Comparison of ENCODE assay signal across 31 cellular contexts in genomic region chr19:45278087-45278486, GRCh38. TPM values are rescaled to one million over a fixed set of nuclear protein-coding genes. Genes with fewer than 3 reads are reported as not detected.
"Had no signal": no experiment of that assay in that cellular context is flagged by ENCODE, and none has a peak within 500 bp of the region (broad histone marks: within the 10 kb centered on the region; RNA-seq: fewer than 3 reads in every experiment).

No MANE protein-coding gene starts in this region.

- ATAC-seq: activated naive CD4-positive, alpha-beta T cell treated with anti-CD3 and anti-CD28 coated beads, Interleukin-2, amount 50 U/mL, for 72 hours; activated T-cell treated with anti-CD3 and anti-CD28 coated beads, Interleukin-2, amount 50 U/mL, for 72 hours; effector memory CD8-positive, alpha-beta T cell; foreskin keratinocyte; gastrocnemius medialis; heart left ventricle; WTC11 had no signal

- H3K27ac ChIP-seq: ascending aorta, brain microvascular endothelial cell, coronary artery, esophagus muscularis mucosa, foreskin keratinocyte, gastrocnemius medialis, heart left ventricle had no signal

- H3K9me3 ChIP-seq: ascending aorta, esophagus muscularis mucosa, gastrocnemius medialis, heart left ventricle had no signal

- DNase-seq: activated CD4-positive, alpha-beta memory T cell treated with anti-CD3 and anti-CD28 coated beads, Interleukin-2, amount 10 ng/mL, durations not matched to agents 7 days and 5 days; activated CD4-positive, alpha-beta T cell treated with anti-CD3 and anti-CD28 coated beads for 1 hour; activated CD4-positive, alpha-beta T cell treated with anti-CD3 and anti-CD28 coated beads for 4 hours; activated CD4-positive, alpha-beta T cell treated with anti-CD3 and anti-CD28 coated beads, Interleukin-2, amount 10 ng/mL, durations not matched to agents 7 days and 5 days; activated CD4-positive, alpha-beta T cell treated with anti-CD3 and anti-CD28 coated beads, Interleukin-2, amount 50 U/mL, for 4 hours; activated CD8-positive, alpha-beta memory T cell treated with anti-CD3 and anti-CD28 coated beads, Interleukin-2, amount 50 U/mL, for 48 hours; activated gamma-delta T cell; activated naive CD4-positive, alpha-beta T cell; activated naive CD4-positive, alpha-beta T cell treated with anti-CD3 and anti-CD28 coated beads, Interleukin-2, amount 10 ng/mL, durations not matched to agents 7 days and 5 days; activated naive CD8-positive, alpha-beta T cell treated with anti-CD3 and anti-CD28 coated beads, Interleukin-2, amount 10 ng/mL, durations not matched to agents 7 days and 5 days; activated T-cell treated with anti-CD3 and anti-CD28 coated beads for 4 hours; activated T-cell treated with anti-CD3 and anti-CD28 coated beads, Interleukin-2, amount 50 U/mL, for 24 hours; activated T-cell treated with anti-CD3 and anti-CD28 coated beads, Interleukin-2, amount 50 U/mL, for 72 hours; brain microvascular endothelial cell; dermis blood vessel endothelial cell; effector CD4-positive, alpha-beta T cell; effector memory CD8-positive, alpha-beta T cell; erythroblast; foreskin keratinocyte; gastrocnemius medialis; glutamatergic neuron; heart left ventricle; T-helper 2 cell had no signal

- H3K36me3 Mint-ChIP-seq: activated naive CD4-positive, alpha-beta T cell treated with anti-CD3 and anti-CD28 coated beads, Interleukin-2, amount 50 U/mL, for 72 hours had no signal

- H3K4me3 ChIP-seq: ascending aorta, coronary artery, esophagus muscularis mucosa, gastrocnemius medialis, heart left ventricle had no signal

- H3K27me3 Mint-ChIP-seq: activated CD4-positive, alpha-beta memory T cell treated with anti-CD3 and anti-CD28 coated beads, Interleukin-2, amount 10 ng/mL, durations not matched to agents 7 days and 5 days; activated CD4-positive, alpha-beta T cell treated with anti-CD3 and anti-CD28 coated beads, Interleukin-2, amount 10 ng/mL, durations not matched to agents 7 days and 5 days; activated naive CD4-positive, alpha-beta T cell treated with anti-CD3 and anti-CD28 coated beads, Interleukin-2, amount 10 ng/mL, durations not matched to agents 7 days and 5 days; activated naive CD8-positive, alpha-beta T cell treated with anti-CD3 and anti-CD28 coated beads, Interleukin-2, amount 10 ng/mL, durations not matched to agents 7 days and 5 days; activated T-cell treated with anti-CD3 and anti-CD28 coated beads, Interleukin-2, amount 50 U/mL, for 24 hours; central memory CD8-positive, alpha-beta T cell; effector memory CD8-positive, alpha-beta T cell had no signal

- H3K9me3 Mint-ChIP-seq: activated CD4-positive, alpha-beta memory T cell treated with anti-CD3 and anti-CD28 coated beads, Interleukin-2, amount 10 ng/mL, durations not matched to agents 7 days and 5 days; activated CD4-positive, alpha-beta T cell treated with anti-CD3 and anti-CD28 coated beads, Interleukin-2, amount 10 ng/mL, durations not matched to agents 7 days and 5 days; activated naive CD4-positive, alpha-beta T cell treated with anti-CD3 and anti-CD28 coated beads, Interleukin-2, amount 10 ng/mL, durations not matched to agents 7 days and 5 days; activated naive CD4-positive, alpha-beta T cell treated with anti-CD3 and anti-CD28 coated beads, Interleukin-2, amount 50 U/mL, for 72 hours; activated naive CD8-positive, alpha-beta T cell treated with anti-CD3 and anti-CD28 coated beads, Interleukin-2, amount 10 ng/mL, durations not matched to agents 7 days and 5 days; activated T-cell treated with anti-CD3 and anti-CD28 coated beads, Interleukin-2, amount 50 U/mL, for 24 hours; activated T-cell treated with anti-CD3 and anti-CD28 coated beads, Interleukin-2, amount 50 U/mL, for 72 hours; central memory CD8-positive, alpha-beta T cell; effector memory CD8-positive, alpha-beta T cell; WTC11 had no signal

- H3K4me1 ChIP-seq: ascending aorta, esophagus muscularis mucosa, foreskin keratinocyte, gastrocnemius medialis had no signal

- H3K27me3 ChIP-seq: ascending aorta, brain microvascular endothelial cell, esophagus muscularis mucosa, foreskin keratinocyte, gastrocnemius medialis, heart left ventricle had no signal

- H3K27ac Mint-ChIP-seq: activated CD4-positive, alpha-beta memory T cell treated with anti-CD3 and anti-CD28 coated beads, Interleukin-2, amount 10 ng/mL, durations not matched to agents 7 days and 5 days; activated CD4-positive, alpha-beta T cell treated with anti-CD3 and anti-CD28 coated beads, Interleukin-2, amount 10 ng/mL, durations not matched to agents 7 days and 5 days; activated naive CD4-positive, alpha-beta T cell treated with anti-CD3 and anti-CD28 coated beads, Interleukin-2, amount 10 ng/mL, durations not matched to agents 7 days and 5 days; activated naive CD8-positive, alpha-beta T cell treated with anti-CD3 and anti-CD28 coated beads, Interleukin-2, amount 10 ng/mL, durations not matched to agents 7 days and 5 days; activated T-cell treated with anti-CD3 and anti-CD28 coated beads, Interleukin-2, amount 50 U/mL, for 24 hours; activated T-cell treated with anti-CD3 and anti-CD28 coated beads, Interleukin-2, amount 50 U/mL, for 72 hours; WTC11 had no signal

- H3K4me3 Mint-ChIP-seq: activated CD4-positive, alpha-beta memory T cell treated with anti-CD3 and anti-CD28 coated beads, Interleukin-2, amount 10 ng/mL, durations not matched to agents 7 days and 5 days; activated CD4-positive, alpha-beta T cell treated with anti-CD3 and anti-CD28 coated beads, Interleukin-2, amount 10 ng/mL, durations not matched to agents 7 days and 5 days; activated naive CD4-positive, alpha-beta T cell treated with anti-CD3 and anti-CD28 coated beads, Interleukin-2, amount 10 ng/mL, durations not matched to agents 7 days and 5 days; activated naive CD8-positive, alpha-beta T cell treated with anti-CD3 and anti-CD28 coated beads, Interleukin-2, amount 10 ng/mL, durations not matched to agents 7 days and 5 days; activated T-cell treated with anti-CD3 and anti-CD28 coated beads, Interleukin-2, amount 50 U/mL, for 24 hours; activated T-cell treated with anti-CD3 and anti-CD28 coated beads, Interleukin-2, amount 50 U/mL, for 72 hours; central memory CD8-positive, alpha-beta T cell; effector memory CD8-positive, alpha-beta T cell; WTC11 had no signal

- H3K4me1 Mint-ChIP-seq: activated CD4-positive, alpha-beta memory T cell treated with anti-CD3 and anti-CD28 coated beads, Interleukin-2, amount 10 ng/mL, durations not matched to agents 7 days and 5 days; activated CD4-positive, alpha-beta T cell treated with anti-CD3 and anti-CD28 coated beads, Interleukin-2, amount 10 ng/mL, durations not matched to agents 7 days and 5 days; activated naive CD4-positive, alpha-beta T cell treated with anti-CD3 and anti-CD28 coated beads, Interleukin-2, amount 10 ng/mL, durations not matched to agents 7 days and 5 days; activated naive CD8-positive, alpha-beta T cell treated with anti-CD3 and anti-CD28 coated beads, Interleukin-2, amount 10 ng/mL, durations not matched to agents 7 days and 5 days; central memory CD8-positive, alpha-beta T cell; WTC11 had no signal

RNA-seq across cellular contexts. Expression of gene EXOC3L2, which starts 32.9 kb away (rescaled TPM):
- total RNA-seq: activated CD4-positive, alpha-beta memory T cell treated with anti-CD3 and anti-CD28 coated beads, Interleukin-2, amount 10 ng/mL, durations not matched to agents 7 days and 5 days; activated CD4-positive, alpha-beta T cell treated with anti-CD3 and anti-CD28 coated beads, Interleukin-2, amount 10 ng/mL, durations not matched to agents 7 days and 5 days; activated naive CD4-positive, alpha-beta T cell treated with anti-CD3 and anti-CD28 coated beads, Interleukin-2, amount 50 U/mL, for 72 hours; activated naive CD8-positive, alpha-beta T cell treated with anti-CD3 and anti-CD28 coated beads, Interleukin-2, amount 10 ng/mL, durations not matched to agents 7 days and 5 days; activated T-cell treated with anti-CD3 and anti-CD28 coated beads, Interleukin-2, amount 50 U/mL, for 72 hours; bronchial epithelial cell; T-helper 1 cell treated with Interleukin-12 subunit alpha and Interleukin-12 subunit beta and Interleukin-4 antibody, amounts not matched to agents 30 ng/mL and 1 ng/mL, for 36 hours had no signal

RNA-seq across cellular contexts. Expression of gene CKM, which starts 44.6 kb away (rescaled TPM):
- total RNA-seq: activated CD4-positive, alpha-beta memory T cell treated with anti-CD3 and anti-CD28 coated beads, Interleukin-2, amount 10 ng/mL, durations not matched to agents 7 days and 5 days; activated CD4-positive, alpha-beta T cell treated with anti-CD3 and anti-CD28 coated beads, Interleukin-2, amount 10 ng/mL, durations not matched to agents 7 days and 5 days; activated naive CD4-positive, alpha-beta T cell treated with anti-CD3 and anti-CD28 coated beads, Interleukin-2, amount 50 U/mL, for 72 hours; activated naive CD8-positive, alpha-beta T cell treated with anti-CD3 and anti-CD28 coated beads, Interleukin-2, amount 10 ng/mL, durations not matched to agents 7 days and 5 days; activated T-cell treated with anti-CD3 and anti-CD28 coated beads, Interleukin-2, amount 50 U/mL, for 72 hours; ascending aorta; dermis blood vessel endothelial cell; foreskin keratinocyte; T-helper 1 cell treated with Interleukin-12 subunit alpha and Interleukin-12 subunit beta and Interleukin-4 antibody, amounts not matched to agents 30 ng/mL and 1 ng/mL, for 36 hours; WTC11 had no signal
- polyA plus RNA-seq: foreskin keratinocyte had no signal
